In the genomic region with DNA sequence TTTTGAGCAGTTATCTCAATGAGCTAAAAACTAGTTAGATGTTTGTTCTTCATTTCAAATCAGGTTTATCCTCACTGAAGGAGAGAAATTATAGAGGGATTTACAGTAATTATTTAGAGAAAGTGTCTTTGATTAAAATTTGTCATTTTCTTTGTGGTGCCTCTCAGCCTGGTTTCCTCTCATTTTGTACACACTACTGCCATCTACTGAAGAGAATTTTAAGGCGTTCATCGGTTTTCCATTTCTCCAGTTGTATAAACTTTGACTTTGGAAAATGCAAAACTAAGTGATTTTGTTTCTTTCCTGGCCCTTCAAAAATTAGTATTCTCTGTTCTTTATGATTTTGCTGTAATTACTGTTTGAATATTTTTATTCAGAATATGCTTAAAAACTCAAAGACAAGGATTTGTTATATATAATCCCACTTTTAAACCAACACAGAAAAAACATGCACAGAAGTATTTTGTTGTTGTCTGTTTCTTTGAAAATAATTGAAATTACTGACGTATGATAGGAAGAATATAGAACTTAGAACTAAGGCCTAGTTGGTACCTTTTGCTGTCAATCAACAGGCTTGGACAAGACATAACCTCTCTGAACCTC, we compare ENCODE assay signal across 8 cellular contexts. TPM values are rescaled to one million over a fixed set of nuclear protein-coding genes. Genes with fewer than 3 reads are reported as not detected.
DNase-seq lines count a peak whose midpoint lies in the region; ATAC-seq and TF ChIP-seq lines count a peak whose summit lies in the region.

No MANE protein-coding gene starts in this region.

- no peaks in the 10 kb centered on the region for H3K79me1 ChIP-seq in neuronal stem cell (ENCODE audit: low read depth, low read length)

- H3K4me3 ChIP-seq in dorsolateral prefrontal cortex: no peak overlapping the region
- no peak overlapping the region for H3K4me3 ChIP-seq in neuronal stem cell (ENCODE audit: low read length in 2 of 2)

- peak; percentile 35 to 84 (median 66) for TF ChIP-seq CTCF in dorsolateral prefrontal cortex (IDR thresholded peaks at IDR 0.05 in 54 of 56, conservative IDR thresholded peaks at IDR 0.05 in 2 of 56; ENCODE audit: low read depth in 1 of 56, partially characterized antibody in 56 of 56)

- no peak overlapping the region for H3K9ac ChIP-seq in neuronal stem cell (ENCODE audit: low read depth, low read length, poor library complexity)

- H3K14ac ChIP-seq in neuronal stem cell (ENCODE audit: low read length): no peak overlapping the region

- H3K18ac ChIP-seq in neuronal stem cell (ENCODE audit: low read length): no peak overlapping the region

- H4K8ac ChIP-seq in neuronal stem cell (ENCODE audit: low read depth, low read length): no peak overlapping the region

- peaks cover 0 to 4% of the 10 kb centered on the region in 2 donors for H3K36me3 ChIP-seq in neuronal stem cell (replicated peaks in 1 of 2; ENCODE audit: control insufficient read depth in 2 of 2, insufficient read depth in 2 of 2, low read length in 2 of 2)

- no peak overlapping the region for H3K4me2 ChIP-seq in neuronal stem cell (ENCODE audit: insufficient read depth, low read length, poor library complexity, severe bottlenecking)

- no peak overlapping the region for H3K23ac ChIP-seq in neuronal stem cell (ENCODE audit: low read depth, low read length, poor library complexity)

- ATAC-seq in GM19452 (IDR thresholded peaks at IDR 0.05; ENCODE audit: unreplicated experiment) (no peak), GM18861 (IDR thresholded peaks at IDR 0.05; ENCODE audit: unreplicated experiment) (no peak), HG02678 (IDR thresholded peaks at IDR 0.05; ENCODE audit: unreplicated experiment) (no peak)

- no peaks in the 10 kb centered on the region for H3K9me3 ChIP-seq in neuronal stem cell (replicated peaks in 1 of 2; ENCODE audit: control insufficient read depth in 2 of 2, insufficient read depth in 1 of 2, low read depth in 1 of 2, low read length in 2 of 2)

- DNase-seq in NOMO-1 treated with DMSO at 0.1 percent for 48 hours (lab: John Stamatoyannopoulos, UW; ENCODE audit: unreplicated experiment): peak; percentile 7
- DNase-seq in NOMO-1 treated with dmso at 0.1 percent for 144 hours (lab: John Stamatoyannopoulos, UW; ENCODE audit: unreplicated experiment): no peak
- DNase-seq in NCI-H748 treated with DMSO at 0.1 percent for 48 hours (lab: John Stamatoyannopoulos, UW): peak; percentile 32
- DNase-seq in dorsolateral prefrontal cortex: no peak
- DNase-seq in neuronal stem cell (ENCODE audit: low spot score): peak; percentile 5

- H2BK5ac ChIP-seq in neuronal stem cell (ENCODE audit: low read length): no peak overlapping the region

- H2BK12ac ChIP-seq in neuronal stem cell (ENCODE audit: low read length): no peak overlapping the region

- H2BK120ac ChIP-seq in neuronal stem cell (ENCODE audit: low read depth, low read length): no peak overlapping the region

- H2BK15ac ChIP-seq in neuronal stem cell (ENCODE audit: low read length): no peak overlapping the region

- H3K4me1 ChIP-seq in neuronal stem cell (ENCODE audit: control insufficient read depth in 2 of 2, insufficient read depth in 1 of 2, low read depth in 1 of 2, low read length in 2 of 2): no peaks in the 10 kb centered on the region

- H4K91ac ChIP-seq in neuronal stem cell (ENCODE audit: low read depth, low read length, poor library complexity): no peak overlapping the region

- WGBS in neuronal stem cell (ENCODE audit: extremely low coverage in 2 of 2, insufficient read length in 2 of 2, insufficient replicate concordance in 1 of 2), 2 donors: no CpG with 5 or more reads among the region's 3 CpGs

- no peak overlapping the region for H3K4ac ChIP-seq in neuronal stem cell (ENCODE audit: low read length)

- intact Hi-C loops in dorsolateral prefrontal cortex (cut with DNase I): loop anchor here (5.0 to 10.0 kb wide), 3 partner anchors 460 to 560 kb away; partner anchors contain the start of gene FRAS1 (in 1 of the 2)

- H2AFZ ChIP-seq in neuronal stem cell (ENCODE audit: low read length): no peak overlapping the region

- no peak overlapping the region for H3K27ac ChIP-seq in dorsolateral prefrontal cortex
- H3K27ac ChIP-seq in neuronal stem cell (replicated peaks; ENCODE audit: low read length): no peak overlapping the region

- no peaks in the 10 kb centered on the region for H3K27me3 ChIP-seq in dorsolateral prefrontal cortex
- no peaks in the 10 kb centered on the region for H3K27me3 ChIP-seq in neuronal stem cell (ENCODE audit: control insufficient read depth in 3 of 3, insufficient read depth in 3 of 3, low read depth in 1 of 3, low read length in 3 of 3)

- no peak overlapping the region for H2AK5ac ChIP-seq in neuronal stem cell (ENCODE audit: low read depth, low read length)

RNA-seq across cellular contexts. Expression of gene ANXA3, which starts 34.4 kb away (rescaled TPM):
- total RNA-seq in dorsolateral prefrontal cortex: 10 to 100 TPM in 83 of 120 experiments, 1 to 10 TPM in 37; 4.4 to 43.0 (median 11.8) TPM
- 8.1 TPM for polyA plus RNA-seq in neuronal stem cell (2013, experiment 1 of 2)
- 7.1 TPM for polyA plus RNA-seq in neuronal stem cell (2013, experiment 2 of 2)

Comparison
In these comparisons a context has a peak if more than half of its experiments do, and no peak if none do; other contexts are left out.
1. DNase-seq: peak in NOMO-1 treated with DMSO at 0.1 percent for 48 hours (single experiment), NCI-H748 treated with DMSO at 0.1 percent for 48 hours (single experiment) and neuronal stem cell (single experiment); none in NOMO-1 treated with dmso at 0.1 percent for 144 hours (single experiment) and dorsolateral prefrontal cortex (0 of 10).